Comparison of ENCODE assay signal across 8 cellular contexts in the genomic region with DNA sequence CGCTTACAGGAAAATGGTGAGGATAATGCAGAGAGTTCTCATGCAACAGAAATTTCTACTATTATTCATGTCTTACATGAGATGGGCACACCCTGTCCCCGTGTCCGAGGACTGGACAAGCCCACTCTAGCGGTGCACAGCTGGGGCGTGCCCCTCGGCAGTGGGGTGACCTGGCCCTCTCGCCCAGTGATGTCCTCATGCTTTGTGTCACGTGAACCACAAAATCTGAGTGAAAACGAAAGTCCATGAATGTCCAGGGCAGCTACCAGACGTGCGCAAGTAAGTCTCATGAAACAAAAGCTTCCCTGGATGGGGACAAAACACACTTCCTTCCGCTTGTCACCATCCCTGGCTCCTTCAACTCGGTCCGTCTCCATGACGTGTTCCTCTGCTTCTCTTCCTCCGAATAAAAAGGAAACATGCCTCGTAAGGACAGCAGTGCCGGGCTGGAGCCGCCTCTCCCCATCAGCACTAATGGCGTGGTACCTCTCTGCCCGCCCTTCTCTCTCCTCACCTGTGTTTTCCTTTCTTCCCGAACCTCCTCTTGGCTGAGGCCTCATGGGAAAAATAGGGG. TPM values are rescaled to one million over a fixed set of nuclear protein-coding genes. Genes with fewer than 3 reads are reported as not detected.
DNase-seq lines count a peak whose midpoint lies in the region; ATAC-seq and TF ChIP-seq lines count a peak whose summit lies in the region.

No MANE protein-coding gene starts in this region.

- H3K4me3 ChIP-seq in fibroblast of the aortic adventitia (ENCODE audit: low read depth, low read length) = peak overlapping the region; percentile 67
- peak overlapping the region; percentile 18 to 20 for H3K4me3 ChIP-seq in prostate gland

- no peaks in the 10 kb centered on the region for H3K9me3 ChIP-seq in prostate gland

- H3K27ac ChIP-seq in RWPE1 (peak overlapping the region; percentile 88), prostate gland (peak overlapping the region; percentile 67 to 75)

- TF ChIP-seq CTCF in Calu3 (IDR thresholded peaks at IDR 0.05; ENCODE audit: unreplicated experiment) = no peak
- TF ChIP-seq CTCF in RWPE1 (conservative IDR thresholded peaks at IDR 0.05; ENCODE audit: low read depth) = no peak
- TF ChIP-seq CTCF in fibroblast of the aortic adventitia (IDR thresholded peaks at IDR 0.05; ENCODE audit: insufficient read depth, low read length) = no peak
- TF ChIP-seq CTCF in prostate gland (IDR thresholded peaks at IDR 0.05) = no peak

- no peaks in the 10 kb centered on the region for H3K9me3 Mint-ChIP-seq in Calu3 (ENCODE audit: low read depth, unreplicated experiment)

- ATAC-seq in GM18907 (IDR thresholded peaks at IDR 0.05; ENCODE audit: unreplicated experiment) (no peak), GM21515 (IDR thresholded peaks at IDR 0.05; ENCODE audit: unreplicated experiment) (no peak)

- H3K27me3 Mint-ChIP-seq in Calu3 (ENCODE audit: unreplicated experiment) = no peaks in the 10 kb centered on the region

- no TSS peak for BruUV-seq in Calu3 (replicated peaks; lab: Mats Ljungman, UMichigan)

- TF ChIP-seq POLR2A in prostate gland (IDR thresholded peaks at IDR 0.05) = no peak

- H3K27me3 ChIP-seq in prostate gland (replicated peaks; ENCODE audit: insufficient read depth) = no peaks in the 10 kb centered on the region

- no peaks in the 10 kb centered on the region for H3K4me1 Mint-ChIP-seq in Calu3 (ENCODE audit: low read depth, unreplicated experiment)

- H3K36me3 Mint-ChIP-seq in Calu3 (ENCODE audit: insufficient read depth, unreplicated experiment) = peaks cover 7% of the 10 kb centered on the region

- H3K4me1 ChIP-seq in prostate gland (replicated peaks) = no peaks in the 10 kb centered on the region

- CTCF ChIA-PET in Calu3 (lab: Charles Lee) (no interaction called here), RWPE1 (lab: Yijun Ruan, JAX) (interaction anchor here (0.6 kb wide), 1 partner anchor 1018 kb away, joined by 3 read pairs; no protein-coding TSS in a partner anchor)

- H3K27ac Mint-ChIP-seq in Calu3 (ENCODE audit: unreplicated experiment) = peak overlapping the region; percentile 39

- intact Hi-C loops in Calu3 (cut with micrococcal nuclease; ENCODE audit: unreplicated experiment) = no loop called here
- intact Hi-C loops in prostate gland (cut with DNase I) = no loop called here

- DNase-seq in Calu3 (no peak), RWPE1 (ENCODE audit: low spot score) (no peak), fibroblast of the aortic adventitia (ENCODE audit: low read depth) (peak; percentile 47), prostate gland (ENCODE audit: low spot score) (no peak), DMS 273 (lab: John Stamatoyannopoulos, UW; ENCODE audit: unreplicated experiment) (no peak), Kasumi-1 (lab: John Stamatoyannopoulos, UW) (no peak)

- WGBS in prostate gland = 81% methylated on average over 22 of the region's 22 CpGs

- H3K36me3 ChIP-seq in prostate gland = no peaks in the 10 kb centered on the region

- H3K4me3 Mint-ChIP-seq in Calu3 (ENCODE audit: low read depth, unreplicated experiment) = peak overlapping the region; percentile 46

- POLR2A ChIA-PET in RWPE1 (lab: Yijun Ruan, JAX; ENCODE audit: low non-redundant PET) = no interaction called here

RNA-seq across cellular contexts. Expression of gene ANKRD10, which starts 45.6 kb away (rescaled TPM):
- total RNA-seq in Calu3 (2022) (109 and 120 TPM in 2 replicates), fibroblast of the aortic adventitia (ENCODE audit: low replicate concordance) (76.5 and 84.2 TPM in 2 replicates), prostate gland (100 to 1,000 TPM in 1 of 2 donors, 10 to 100 TPM in 1; 99.9 to 155 TPM)
